In genomic region chr18:22020127-22020866, GRCh38 we compare ENCODE assay signal across 1 cellular context.
TF ChIP-seq lines count a peak whose summit lies in the region.

No MANE protein-coding gene starts in this region.

TF ChIP-seq in HepG2, 621 proteins besides CTCF, POLR2A, EP300 and RAD21 (continued from another document and continues in another):
- TF ChIP-seq HNF1A (IDR thresholded peaks at IDR 0.05; ENCODE audit: low read depth) (peak; percentile 89), HNF1A (CRISPR knock-in tag; IDR thresholded peaks at IDR 0.05; ENCODE audit: borderline replicate concordance) (peak; percentile 90), ZNF512B (CRISPR knock-in tag; IDR thresholded peaks at IDR 0.05; ENCODE audit: borderline replicate concordance) (peak; percentile 31; the same call in 1 of the 2 replicates), ZNF879 (CRISPR knock-in tag; IDR thresholded peaks at IDR 0.05) (no peak), STAT5B (CRISPR knock-in tag; IDR thresholded peaks at IDR 0.05) (no peak), ZNF710 (CRISPR knock-in tag; IDR thresholded peaks at IDR 0.05; ENCODE audit: borderline replicate concordance) (no peak), FOXP1 (IDR thresholded peaks at IDR 0.05) (no peak), FOXP1 (CRISPR knock-in tag; IDR thresholded peaks at IDR 0.05) (0 out of 2 replicates have a peak, but pooled peaks have one; percentile 10), MTF2 (CRISPR knock-in tag; IDR thresholded peaks at IDR 0.05; ENCODE audit: borderline replicate concordance) (no peak), REPIN1 (CRISPR knock-in tag; IDR thresholded peaks at IDR 0.05; ENCODE audit: borderline replicate concordance, low read depth) (no peak), ZBTB3 (CRISPR knock-in tag; IDR thresholded peaks at IDR 0.05; ENCODE audit: borderline replicate concordance, low read depth) (no peak), REST (IDR thresholded peaks at IDR 0.05; ENCODE audit: borderline replicate concordance in 1 of 2, low read depth in 1 of 2, low read length in 2 of 2) (no peak), ZNF501 (CRISPR knock-in tag; IDR thresholded peaks at IDR 0.05) (peak; percentile 34; the same call in 1 of the 2 replicates), ZNF775 (CRISPR knock-in tag; IDR thresholded peaks at IDR 0.05; ENCODE audit: borderline replicate concordance) (no peak), NR3C1 (CRISPR knock-in tag; IDR thresholded peaks at IDR 0.05) (no peak), SOX6 (IDR thresholded peaks at IDR 0.05) (no peak), SOX6 (CRISPR knock-in tag; IDR thresholded peaks at IDR 0.05) (peak; percentile 68), TSC22D2 (CRISPR knock-in tag; IDR thresholded peaks at IDR 0.05; ENCODE audit: borderline replicate concordance) (no peak), NRL (CRISPR knock-in tag; IDR thresholded peaks at IDR 0.05; ENCODE audit: borderline replicate concordance) (0 out of 2 replicates have a peak, but pooled peaks have one; percentile 21), GABPB1 (CRISPR knock-in tag; IDR thresholded peaks at IDR 0.05) (no peak), ZNF20 (CRISPR knock-in tag; IDR thresholded peaks at IDR 0.05) (0 out of 2 replicates have a peak, but pooled peaks have one; percentile 57), ARNT (IDR thresholded peaks at IDR 0.05) (no peak), ZFP82 (CRISPR knock-in tag; IDR thresholded peaks at IDR 0.05; ENCODE audit: borderline replicate concordance) (no peak), ZBTB7B (CRISPR knock-in tag; IDR thresholded peaks at IDR 0.05) (peak; percentile 74), ZNF30 (CRISPR knock-in tag; IDR thresholded peaks at IDR 0.05) (no peak), ATAD3A (CRISPR knock-in tag; IDR thresholded peaks at IDR 0.05) (no peak), NR2F6 (IDR thresholded peaks at IDR 0.05) (peak; percentile 55), NR2F6 (CRISPR knock-in tag; IDR thresholded peaks at IDR 0.05) (0 out of 2 replicates have a peak, but pooled peaks have one; percentile 9), SP5 (CRISPR knock-in tag; IDR thresholded peaks at IDR 0.05; ENCODE audit: borderline replicate concordance, low read depth) (peak; percentile 14; the same call in 1 of the 2 replicates), ZNF142 (CRISPR knock-in tag; IDR thresholded peaks at IDR 0.05) (no peak), SIN3A (IDR thresholded peaks at IDR 0.05; ENCODE audit: borderline replicate concordance, low read depth, low read length) (no peak), ISL2 (CRISPR knock-in tag; IDR thresholded peaks at IDR 0.05) (peak; percentile 20; the same call in 1 of the 2 replicates), ZNF335 (CRISPR knock-in tag; IDR thresholded peaks at IDR 0.05) (peak; percentile 83; the same call in 1 of the 2 replicates), MTERF4 (CRISPR knock-in tag; IDR thresholded peaks at IDR 0.05) (no peak), ZNF205 (CRISPR knock-in tag; IDR thresholded peaks at IDR 0.05) (no peak), ZNF44 (CRISPR knock-in tag; IDR thresholded peaks at IDR 0.05) (no peak), ZNF850 (CRISPR knock-in tag; conservative IDR thresholded peaks at IDR 0.05) (no peak), MXD3 (CRISPR knock-in tag; IDR thresholded peaks at IDR 0.05) (no peak), GATA4 (IDR thresholded peaks at IDR 0.05; ENCODE audit: borderline replicate concordance, low read depth) (peak; percentile 40; the same call in 1 of the 2 replicates), CSRNP2 (CRISPR knock-in tag; conservative IDR thresholded peaks at IDR 0.05; ENCODE audit: low read depth) (no peak), NCOA2 (CRISPR knock-in tag; IDR thresholded peaks at IDR 0.05) (peak; percentile 75; the same call in 1 of the 2 replicates)
